Comparison of ENCODE assay signal across 23 cellular contexts in the genomic region with DNA sequence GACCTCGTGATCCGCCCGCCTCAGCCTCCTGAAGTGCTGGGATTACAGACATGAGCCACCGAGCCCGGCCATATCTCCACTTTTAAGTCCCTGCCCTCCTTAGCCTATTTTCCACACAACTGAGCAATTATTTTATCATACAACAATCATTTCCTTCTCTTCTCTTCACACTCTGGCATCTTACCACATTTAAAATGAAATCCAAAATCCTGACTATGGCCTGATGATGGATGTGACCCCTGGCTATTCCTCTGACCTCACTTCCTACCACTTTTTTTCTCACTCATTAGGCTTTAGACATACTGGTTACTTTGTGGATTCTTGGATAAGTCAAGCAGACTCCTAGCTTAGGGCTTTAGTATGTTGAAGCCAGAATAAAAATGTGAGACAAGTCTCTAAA. TPM values are rescaled to one million over a fixed set of nuclear protein-coding genes. Genes with fewer than 3 reads are reported as not detected.
DNase-seq lines count a peak whose midpoint lies in the region; ATAC-seq and TF ChIP-seq lines count a peak whose summit lies in the region.
"Had no signal": no experiment of that assay in that cellular context is flagged by ENCODE, and none has a peak within 500 bp of the region (broad histone marks: within the 10 kb centered on the region; RNA-seq: fewer than 3 reads in every experiment).

No MANE protein-coding gene starts in this region.

- TF ChIP-seq EP300 in sigmoid colon (IDR thresholded peaks at IDR 0.05) = no peak

- BruUV-seq in PC-3 (replicated peaks; lab: Mats Ljungman, UMichigan) = no TSS peak

- H3K4me3 Mint-ChIP-seq in chondrocyte (ENCODE audit: unreplicated experiment) = no peak overlapping the region
- H3K4me3 Mint-ChIP-seq: activated CD4-positive, alpha-beta memory T cell treated with anti-CD3 and anti-CD28 coated beads for 36 hours; memory B cell; natural killer cell treated with Interleukin-12 subunit alpha and Interleukin-12 subunit beta and Interleukin-15 and Interleukin-18, amount 100 ng/mL, for 72 hours had no signal

- intact Hi-C loops in PC-3 (cut with micrococcal nuclease) (loop anchor here (10.0 kb wide), 1 partner anchor 327 kb away; a partner anchor contains a TSS), sigmoid colon (cut with DNase I) (no loop called here)

- H3K27ac ChIP-seq in PC-3 (ENCODE audit: low read length) (peak overlapping the region; percentile 83), sigmoid colon (peak overlapping the region in 3 of 4 donors; percentile 23 to 72 (median 41))
- H3K27ac ChIP-seq: WERI-Rb-1 had no signal

- no peaks in the 10 kb centered on the region for H3K9me3 ChIP-seq in PC-3 (ENCODE audit: low read length)
- H3K9me3 ChIP-seq in sigmoid colon = no peaks in the 10 kb centered on the region
- H3K9me3 ChIP-seq: Caco-2 had no signal

- TF ChIP-seq CTCF in PC-3 (conservative IDR thresholded peaks at IDR 0.05; ENCODE audit: low read depth, low read length) (no peak), chondrocyte (IDR thresholded peaks at IDR 0.05) (no peak), sigmoid colon (IDR thresholded peaks at IDR 0.05) (no peak)

- H3K4me2 ChIP-seq in PC-3 (ENCODE audit: low read length) = peak overlapping the region; percentile 33

- WGBS in sigmoid colon, 2 donors = 91% methylated on average over 5 of the region's 5 CpGs

- H3K9me3 Mint-ChIP-seq in chondrocyte (ENCODE audit: low read depth) = peaks cover 4% of the 10 kb centered on the region
- H3K9me3 Mint-ChIP-seq: activated CD4-positive, alpha-beta memory T cell treated with anti-CD3 and anti-CD28 coated beads for 36 hours; memory B cell; natural killer cell treated with Interleukin-12 subunit alpha and Interleukin-12 subunit beta and Interleukin-15 and Interleukin-18, amount 100 ng/mL, for 72 hours had no signal

- no peaks in the 10 kb centered on the region for H3K9me2 ChIP-seq in PC-3 (replicated peaks; ENCODE audit: low read length)

- H3K79me2 ChIP-seq in PC-3 (ENCODE audit: low read length) = peaks cover 18% of the 10 kb centered on the region

- peaks cover 82% of the 10 kb centered on the region for H3K4me1 ChIP-seq in PC-3 (ENCODE audit: insufficient read depth, low read length)
- H3K4me1 ChIP-seq in sigmoid colon = peaks cover 0 to 29% (median 24%) of the 10 kb centered on the region in 4 donors

- CTCF ChIA-PET in PC-3 (lab: Charles Lee) = no interaction called here

- H3K36me3 Mint-ChIP-seq in chondrocyte (ENCODE audit: low read depth) = no peaks in the 10 kb centered on the region
- H3K36me3 Mint-ChIP-seq: activated CD4-positive, alpha-beta memory T cell treated with anti-CD3 and anti-CD28 coated beads for 36 hours; memory B cell; natural killer cell treated with Interleukin-12 subunit alpha and Interleukin-12 subunit beta and Interleukin-15 and Interleukin-18, amount 100 ng/mL, for 72 hours had no signal

- no peak for ATAC-seq in PC-3
- ATAC-seq in GM21619 (IDR thresholded peaks at IDR 0.05; ENCODE audit: unreplicated experiment) = no peak
- ATAC-seq in GM18858 (IDR thresholded peaks at IDR 0.05; ENCODE audit: unreplicated experiment) = no peak
- ATAC-seq: natural killer cell treated with Interleukin-12 subunit alpha and Interleukin-12 subunit beta and Interleukin-15 and Interleukin-18, amount 100 ng/mL, for 72 hours had no signal

- H3K27me3 ChIP-seq in PC-3 (ENCODE audit: low read length) (no peaks in the 10 kb centered on the region), sigmoid colon (no peaks in the 10 kb centered on the region)

- H3K27ac Mint-ChIP-seq in chondrocyte (ENCODE audit: unreplicated experiment) = peak overlapping the region; percentile 10
- H3K27ac Mint-ChIP-seq: activated CD4-positive, alpha-beta memory T cell treated with anti-CD3 and anti-CD28 coated beads for 36 hours; memory B cell; natural killer cell treated with Interleukin-12 subunit alpha and Interleukin-12 subunit beta and Interleukin-15 and Interleukin-18, amount 100 ng/mL, for 72 hours had no signal

- no peaks in the 10 kb centered on the region for H3K27me3 Mint-ChIP-seq in chondrocyte (ENCODE audit: low read depth)

- DNase-seq in GM04503 (ENCODE audit: low read depth) (peak; percentile 45), PC-3 (peak; percentile 58), chondrocyte (ENCODE audit: low spot score) (no peak), sigmoid colon (no peak), cerebellum (ENCODE audit: low spot score) (no peak)
- DNase-seq in central memory CD4-positive, alpha-beta T cell = no peak
- DNase-seq: activated CD4-positive, alpha-beta memory T cell treated with anti-CD3 and anti-CD28 coated beads for 36 hours; activated naive CD4-positive, alpha-beta T cell; activated T-cell treated with anti-CD3 and anti-CD28 coated beads for 4 hours; Caco-2; cortex of kidney; H7; KBM-7; NCI-H2107; NCI-H524; SHP77; small intestine; T-helper 1 cell; WERI-Rb-1 had no signal

- H3K36me3 ChIP-seq in PC-3 (ENCODE audit: low read depth, low read length) = no peaks in the 10 kb centered on the region
- no peaks in the 10 kb centered on the region for H3K36me3 ChIP-seq in sigmoid colon
- H3K36me3 ChIP-seq: WERI-Rb-1 had no signal

- no peak overlapping the region for H2AFZ ChIP-seq in PC-3 (ENCODE audit: low read length)

- no peak for TF ChIP-seq POLR2A in sigmoid colon (IDR thresholded peaks at IDR 0.05)

- no peaks in the 10 kb centered on the region for H4K20me1 ChIP-seq in PC-3 (ENCODE audit: low read length)

- no peak overlapping the region for H3K9ac ChIP-seq in PC-3 (ENCODE audit: low read length)

- peaks cover 39% of the 10 kb centered on the region for H3K4me1 Mint-ChIP-seq in chondrocyte (ENCODE audit: low read depth)

- H3F3A ChIP-seq in PC-3 (ENCODE audit: low read length, unreplicated experiment) = peaks cover 28% of the 10 kb centered on the region

- POLR2A ChIA-PET in PC-3 (lab: Charles Lee; ENCODE audit: unreplicated experiment) = no interaction called here

- no peak overlapping the region for H3K4me3 ChIP-seq in PC-3 (ENCODE audit: low read length)
- H3K4me3 ChIP-seq in sigmoid colon = no peak overlapping the region

RNA-seq across cellular contexts. Expression of a gene that starts 21.9 kb away (rescaled TPM):
- 9.8 and 12.0 TPM in 2 replicates for total RNA-seq in PC-3 (2014; rRNA removed)
- 1.3 to 1.8 TPM (median 1.5 TPM) in 3 replicates for total RNA-seq in chondrocyte
- total RNA-seq in sigmoid colon = 10 to 100 TPM in 2 of 4 donors, 1 to 10 TPM in 2; 4.6 to 21.9 (median 13.5) TPM
- polyA plus RNA-seq in sigmoid colon = 1 to 10 TPM in 2 of 3 donors, under 1 TPM in 1; 0.46 to 2.5 (median 1.2) TPM
- 8.5 TPM for total RNA-seq in cerebellum

Comparison
In these comparisons a context has a peak if more than half of its experiments do, and no peak if none do; other contexts are left out.
1. DNase-seq: peak in GM04503 (single experiment) and PC-3 (single experiment); none in chondrocyte (single experiment), sigmoid colon (single experiment), central memory CD4-positive, alpha-beta T cell (single experiment) and cerebellum (single experiment).